In genomic region chr4:185914583-185915199, GRCh38 we compare ENCODE assay signal across 1 cellular context.
A peak's percentile ranks its signal among the peaks of the same experiment; 100 is the strongest.
TF ChIP-seq lines count a peak whose summit lies in the region.

No MANE protein-coding gene starts in this region.

TF ChIP-seq in HepG2, 621 proteins besides CTCF, POLR2A, EP300 and RAD21 (continued from another document):
- peak; percentile 46; the same call in 1 of the 2 replicates for TF ChIP-seq PAXIP1 (CRISPR knock-in tag; conservative IDR thresholded peaks at IDR 0.05)
- TF ChIP-seq ZNF878 (CRISPR knock-in tag; IDR thresholded peaks at IDR 0.05): no peak
- no peak for TF ChIP-seq GTF2F1 (IDR thresholded peaks at IDR 0.05; ENCODE audit: low read length)
- no peak for TF ChIP-seq ISL2 (CRISPR knock-in tag; IDR thresholded peaks at IDR 0.05)
- TF ChIP-seq ZBTB21 (CRISPR knock-in tag; IDR thresholded peaks at IDR 0.05): peak; percentile 74
- peak; percentile 86 for TF ChIP-seq CREB1 (IDR thresholded peaks at IDR 0.05)
- TF ChIP-seq CREB1 (CRISPR knock-in tag; IDR thresholded peaks at IDR 0.05): peak; percentile 67
- TF ChIP-seq STAT5B (CRISPR knock-in tag; IDR thresholded peaks at IDR 0.05): no peak
- peak; percentile 42; the same call in 1 of the 2 replicates for TF ChIP-seq SOX5 (CRISPR knock-in tag; IDR thresholded peaks at IDR 0.05; ENCODE audit: borderline replicate concordance)
- TF ChIP-seq SMARCC2 (IDR thresholded peaks at IDR 0.05): no peak
- 0 out of 2 replicates have a peak, but pooled peaks have one; percentile 23 for TF ChIP-seq CREM (IDR thresholded peaks at IDR 0.05)
- no peak for TF ChIP-seq CREM (CRISPR knock-in tag; IDR thresholded peaks at IDR 0.05)
- TF ChIP-seq TEAD3 (CRISPR knock-in tag; optimal IDR thresholded peaks at IDR 0.05; ENCODE audit: borderline replicate concordance): peak; percentile 54
- TF ChIP-seq ATF7 (IDR thresholded peaks at IDR 0.05): peak; percentile 58
- no peak for TF ChIP-seq ATF7 (CRISPR knock-in tag; IDR thresholded peaks at IDR 0.05)
- no peak for TF ChIP-seq SOX6 (IDR thresholded peaks at IDR 0.05)
- TF ChIP-seq SOX6 (CRISPR knock-in tag; IDR thresholded peaks at IDR 0.05): peak; percentile 61; the same call in 1 of the 2 replicates
- TF ChIP-seq SRSF4 (IDR thresholded peaks at IDR 0.05; ENCODE audit: low read depth, low read length, poor library complexity, severe bottlenecking): no peak
- TF ChIP-seq, protein P1, sequence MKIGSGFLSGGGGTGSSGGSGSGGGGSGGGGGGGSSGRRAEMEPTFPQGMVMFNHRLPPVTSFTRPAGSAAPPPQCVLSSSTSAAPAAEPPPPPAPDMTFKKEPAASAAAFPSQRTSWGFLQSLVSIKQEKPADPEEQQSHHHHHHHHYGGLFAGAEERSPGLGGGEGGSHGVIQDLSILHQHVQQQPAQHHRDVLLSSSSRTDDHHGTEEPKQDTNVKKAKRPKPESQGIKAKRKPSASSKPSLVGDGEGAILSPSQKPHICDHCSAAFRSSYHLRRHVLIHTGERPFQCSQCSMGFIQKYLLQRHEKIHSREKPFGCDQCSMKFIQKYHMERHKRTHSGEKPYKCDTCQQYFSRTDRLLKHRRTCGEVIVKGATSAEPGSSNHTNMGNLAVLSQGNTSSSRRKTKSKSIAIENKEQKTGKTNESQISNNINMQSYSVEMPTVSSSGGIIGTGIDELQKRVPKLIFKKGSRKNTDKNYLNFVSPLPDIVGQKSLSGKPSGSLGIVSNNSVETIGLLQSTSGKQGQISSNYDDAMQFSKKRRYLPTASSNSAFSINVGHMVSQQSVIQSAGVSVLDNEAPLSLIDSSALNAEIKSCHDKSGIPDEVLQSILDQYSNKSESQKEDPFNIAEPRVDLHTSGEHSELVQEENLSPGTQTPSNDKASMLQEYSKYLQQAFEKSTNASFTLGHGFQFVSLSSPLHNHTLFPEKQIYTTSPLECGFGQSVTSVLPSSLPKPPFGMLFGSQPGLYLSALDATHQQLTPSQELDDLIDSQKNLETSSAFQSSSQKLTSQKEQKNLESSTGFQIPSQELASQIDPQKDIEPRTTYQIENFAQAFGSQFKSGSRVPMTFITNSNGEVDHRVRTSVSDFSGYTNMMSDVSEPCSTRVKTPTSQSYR (CRISPR knock-in tag; IDR thresholded peaks at IDR 0.05; ENCODE audit: borderline replicate concordance): no peak
- TF ChIP-seq, protein P2, sequence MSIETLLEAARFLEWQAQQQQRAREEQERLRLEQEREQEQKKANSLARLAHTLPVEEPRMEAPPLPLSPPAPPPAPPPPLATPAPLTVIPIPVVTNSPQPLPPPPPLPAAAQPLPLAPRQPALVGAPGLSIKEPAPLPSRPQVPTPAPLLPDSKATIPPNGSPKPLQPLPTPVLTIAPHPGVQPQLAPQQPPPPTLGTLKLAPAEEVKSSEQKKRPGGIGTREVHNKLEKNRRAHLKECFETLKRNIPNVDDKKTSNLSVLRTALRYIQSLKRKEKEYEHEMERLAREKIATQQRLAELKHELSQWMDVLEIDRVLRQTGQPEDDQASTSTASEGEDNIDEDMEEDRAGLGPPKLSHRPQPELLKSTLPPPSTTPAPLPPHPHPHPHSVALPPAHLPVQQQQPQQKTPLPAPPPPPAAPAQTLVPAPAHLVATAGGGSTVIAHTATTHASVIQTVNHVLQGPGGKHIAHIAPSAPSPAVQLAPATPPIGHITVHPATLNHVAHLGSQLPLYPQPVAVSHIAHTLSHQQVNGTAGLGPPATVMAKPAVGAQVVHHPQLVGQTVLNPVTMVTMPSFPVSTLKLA (IDR thresholded peaks at IDR 0.05): no peak
- 0 out of 2 replicates have a peak, but pooled peaks have one; percentile 8 for TF ChIP-seq TCF7 (IDR thresholded peaks at IDR 0.05; ENCODE audit: low read depth)
